In the genomic region with DNA sequence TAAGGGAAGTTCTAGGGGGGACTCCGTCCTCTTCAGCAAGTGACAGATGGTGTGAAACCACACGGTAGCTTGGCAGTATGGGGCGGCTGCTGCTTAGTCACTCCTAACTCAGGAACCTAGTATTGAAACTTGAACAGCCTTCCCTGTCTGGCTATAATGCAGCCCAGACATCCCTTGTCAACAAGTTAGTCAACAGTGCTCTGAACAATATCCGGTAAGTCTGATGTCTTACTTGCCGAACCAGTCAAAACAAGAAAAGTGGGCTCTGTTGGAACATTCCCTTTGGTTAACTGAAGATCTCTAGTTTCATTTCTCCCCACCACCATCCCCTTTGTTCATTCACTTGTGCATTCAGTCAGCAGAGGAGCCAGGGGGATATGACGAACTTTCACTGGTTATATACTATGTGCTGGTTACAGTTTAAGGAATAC, we compare ENCODE assay signal across 8 cellular contexts. TPM values are rescaled to one million over a fixed set of nuclear protein-coding genes. Genes with fewer than 3 reads are reported as not detected.
DNase-seq lines count a peak whose midpoint lies in the region; ATAC-seq and TF ChIP-seq lines count a peak whose summit lies in the region.

No MANE protein-coding gene starts in this region.

- peaks cover 5% of the 10 kb centered on the region for H3K27me3 ChIP-seq in CD4-positive, CD25-positive, alpha-beta regulatory T cell (ENCODE audit: control insufficient read depth, insufficient read depth, low read length)
- H3K27me3 ChIP-seq in prostate gland (replicated peaks; ENCODE audit: insufficient read depth) = no peaks in the 10 kb centered on the region

- peak; percentile 19 for TF ChIP-seq POLR2A in prostate gland (IDR thresholded peaks at IDR 0.05)

- no peaks in the 10 kb centered on the region for H3K9me3 ChIP-seq in CD4-positive, CD25-positive, alpha-beta regulatory T cell (ENCODE audit: control insufficient read depth in 2 of 2, low read length in 2 of 2)
- no peaks in the 10 kb centered on the region for H3K9me3 ChIP-seq in prostate gland

- 49% methylated on average over 6 of the region's 6 CpGs for WGBS in prostate gland

- POLR2A ChIA-PET in activated CD8-positive, alpha-beta T cell treated with anti-CD3 and anti-CD28 coated beads for 36 hours (lab: Charles Lee) = no interaction called here

- intact Hi-C loops in activated CD8-positive, alpha-beta T cell treated with anti-CD3 and anti-CD28 coated beads for 36 hours (cut with micrococcal nuclease) = loop anchor here (10.0 kb wide), 1 partner anchor 268 kb away; no protein-coding TSS in a partner anchor
- intact Hi-C loops in prostate gland (cut with DNase I) = no loop called here

- H3K4me1 ChIP-seq in CD4-positive, CD25-positive, alpha-beta regulatory T cell (ENCODE audit: control insufficient read depth, insufficient read depth, low read length, poor library complexity, severe bottlenecking) = peaks cover 6% of the 10 kb centered on the region
- no peaks in the 10 kb centered on the region for H3K4me1 ChIP-seq in prostate gland (replicated peaks)

- no peak overlapping the region for H3K4me3 ChIP-seq in CD4-positive, CD25-positive, alpha-beta regulatory T cell (ENCODE audit: low read depth, low read length)
- no peak overlapping the region for H3K4me3 ChIP-seq in prostate gland

- ATAC-seq in CD4-positive, CD25-positive, alpha-beta regulatory T cell (ENCODE audit: low read depth in 2 of 2) = peak; percentile 68 to 78
- ATAC-seq in GM19397 (IDR thresholded peaks at IDR 0.05; ENCODE audit: unreplicated experiment) (peak; percentile 97), HG03457 (IDR thresholded peaks at IDR 0.05; ENCODE audit: unreplicated experiment) (peak; percentile 97)
- peak; percentile 98 for ATAC-seq in activated CD8-positive, alpha-beta T cell treated with anti-CD3 and anti-CD28 coated beads for 36 hours

- CTCF ChIA-PET in activated CD8-positive, alpha-beta T cell treated with anti-CD3 and anti-CD28 coated beads for 36 hours (lab: Charles Lee) = interaction anchor here (0.6 to 2.5 kb wide), 3 partner anchors 13 to 122 kb away, joined by 3 to 11 read pairs (median 6); no protein-coding TSS in a partner anchor

- H3K4me1 Mint-ChIP-seq in CD4-positive, CD25-positive, alpha-beta regulatory T cell = peaks cover 0 to 14% (median 8%) of the 10 kb centered on the region in 4 donors
- peaks cover 50% of the 10 kb centered on the region for H3K4me1 Mint-ChIP-seq in activated CD8-positive, alpha-beta T cell treated with anti-CD3 and anti-CD28 coated beads for 36 hours (ENCODE audit: low read depth)

- peak in 1 of 3 donors; percentile 46 for DNase-seq in CD4-positive, CD25-positive, alpha-beta regulatory T cell
- DNase-seq in activated CD8-positive, alpha-beta T cell treated with anti-CD3 and anti-CD28 coated beads for 36 hours = peak; percentile 90
- DNase-seq in prostate gland (ENCODE audit: low spot score) (peak; percentile 57), NCI-H1092 treated with DMSO at 0.1 percent for 48 hours (lab: John Stamatoyannopoulos, UW) (no peak), mucosa of gallbladder (ENCODE audit: low spot score) (no peak), cerebellar cortex (ENCODE audit: low spot score) (no peak)

- H3K27ac ChIP-seq in CD4-positive, CD25-positive, alpha-beta regulatory T cell (ENCODE audit: insufficient read depth, low read length, poor library complexity, severe bottlenecking) = no peak overlapping the region
- peak overlapping the region in 1 of 2 donors; percentile 36 for H3K27ac ChIP-seq in prostate gland

- no peaks in the 10 kb centered on the region for H3K36me3 Mint-ChIP-seq in CD4-positive, CD25-positive, alpha-beta regulatory T cell
- no peaks in the 10 kb centered on the region for H3K36me3 Mint-ChIP-seq in activated CD8-positive, alpha-beta T cell treated with anti-CD3 and anti-CD28 coated beads for 36 hours (ENCODE audit: low read depth)

- no peak overlapping the region for H3K27ac Mint-ChIP-seq in CD4-positive, CD25-positive, alpha-beta regulatory T cell
- peak overlapping the region; percentile 73 for H3K27ac Mint-ChIP-seq in activated CD8-positive, alpha-beta T cell treated with anti-CD3 and anti-CD28 coated beads for 36 hours

- peaks cover 0 to 4% (median 0%) of the 10 kb centered on the region in 7 donors for H3K9me3 Mint-ChIP-seq in CD4-positive, CD25-positive, alpha-beta regulatory T cell
- no peaks in the 10 kb centered on the region for H3K9me3 Mint-ChIP-seq in activated CD8-positive, alpha-beta T cell treated with anti-CD3 and anti-CD28 coated beads for 36 hours

- no peak overlapping the region for H3K4me3 Mint-ChIP-seq in CD4-positive, CD25-positive, alpha-beta regulatory T cell
- peak overlapping the region; percentile 21 for H3K4me3 Mint-ChIP-seq in activated CD8-positive, alpha-beta T cell treated with anti-CD3 and anti-CD28 coated beads for 36 hours

- peaks cover 23% of the 10 kb centered on the region for H3K27me3 Mint-ChIP-seq in CD4-positive, CD25-positive, alpha-beta regulatory T cell
- H3K27me3 Mint-ChIP-seq in activated CD8-positive, alpha-beta T cell treated with anti-CD3 and anti-CD28 coated beads for 36 hours = peaks cover 14% of the 10 kb centered on the region

- no peak for TF ChIP-seq CTCF in activated CD8-positive, alpha-beta T cell treated with anti-CD3 and anti-CD28 coated beads for 36 hours (IDR thresholded peaks at IDR 0.05)
- TF ChIP-seq CTCF in prostate gland (IDR thresholded peaks at IDR 0.05) = no peak

- H3K36me3 ChIP-seq in CD4-positive, CD25-positive, alpha-beta regulatory T cell (ENCODE audit: control insufficient read depth, insufficient read depth, low read length) = no peaks in the 10 kb centered on the region
- no peaks in the 10 kb centered on the region for H3K36me3 ChIP-seq in prostate gland

RNA-seq across cellular contexts. Expression of a gene that starts 18.7 kb away (rescaled TPM):
- total RNA-seq in CD4-positive, CD25-positive, alpha-beta regulatory T cell = not detected
- not detected for polyA plus RNA-seq in CD4-positive, CD25-positive, alpha-beta regulatory T cell
- under 1 TPM in 1 of 2 experiments, not detected in 1; 0.43 TPM for total RNA-seq in activated CD8-positive, alpha-beta T cell treated with anti-CD3 and anti-CD28 coated beads for 36 hours
- total RNA-seq in prostate gland (1 to 10 TPM; 1.4 to 3.1 TPM), mucosa of gallbladder (2.8 TPM)

Comparison
In these comparisons a context has a peak if more than half of its experiments do, and no peak if none do; other contexts are left out.
1. DNase-seq: peak in activated CD8-positive, alpha-beta T cell treated with anti-CD3 and anti-CD28 coated beads for 36 hours (single experiment) and prostate gland (single experiment); none in NCI-H1092 treated with DMSO at 0.1 percent for 48 hours (single experiment), mucosa of gallbladder (single experiment) and cerebellar cortex (single experiment).
2. Peak in every context shown above with its lines, with median percentiles within 50 percentile points of each other: ATAC-seq.